Comparison of ENCODE assay signal across 14 cellular contexts in genomic region chr3:52844290-52844985, GRCh38. TPM values are rescaled to one million over a fixed set of nuclear protein-coding genes. Genes with fewer than 3 reads are reported as not detected.
DNase-seq lines count a peak whose midpoint lies in the region; ATAC-seq and TF ChIP-seq lines count a peak whose summit lies in the region.
"Had no signal": no experiment of that assay in that cellular context is flagged by ENCODE, and none has a peak within 500 bp of the region (broad histone marks: within the 10 kb centered on the region; RNA-seq: fewer than 3 reads in every experiment).

No MANE protein-coding gene starts in this region.

- POLR2A ChIA-PET in activated CD8-positive, alpha-beta T cell treated with anti-CD3 and anti-CD28 coated beads, Interleukin-2, amount 10 ng/mL, durations not matched to agents 7 days and 5 days (lab: Charles Lee), result no interaction called here

- peak; percentile 25 for DNase-seq in Right ventricle myocardium inferior (ENCODE audit: missing footprints)
- no peak for DNase-seq in cardiac septum (ENCODE audit: low spot score)
- no peak for DNase-seq in heart right ventricle
- DNase-seq in progenitor cell of endocrine pancreas (ENCODE audit: low spot score, unreplicated experiment), result no peak
- DNase-seq in aorta, result peak in 1 of 2 donors; percentile 68
- no peak for DNase-seq in activated CD8-positive, alpha-beta T cell treated with anti-CD3 and anti-CD28 coated beads, Interleukin-2, amount 10 ng/mL, durations not matched to agents 7 days and 5 days
- no peak for DNase-seq in NCI-H2081 (lab: John Stamatoyannopoulos, UW)
- no peak for DNase-seq in GM13977 (ENCODE audit: low spot score)
- DNase-seq: NCI-H82 had no signal

- H3K36me3 Mint-ChIP-seq in progenitor cell of endocrine pancreas (ENCODE audit: insufficient read depth), result peaks cover 1% of the 10 kb centered on the region
- H3K36me3 Mint-ChIP-seq in activated CD8-positive, alpha-beta T cell treated with anti-CD3 and anti-CD28 coated beads, Interleukin-2, amount 10 ng/mL, durations not matched to agents 7 days and 5 days (ENCODE audit: low read depth), result peaks cover 15% of the 10 kb centered on the region

- H3K27me3 ChIP-seq in heart right ventricle (no peaks in the 10 kb centered on the region), aorta (ENCODE audit: control insufficient read depth in 1 of 2, insufficient read depth in 2 of 2, low read length in 1 of 2) (no peaks in the 10 kb centered on the region)

- H3K4me1 Mint-ChIP-seq in progenitor cell of endocrine pancreas (ENCODE audit: low read depth), result peaks cover 8% of the 10 kb centered on the region
- H3K4me1 Mint-ChIP-seq in activated CD8-positive, alpha-beta T cell treated with anti-CD3 and anti-CD28 coated beads, Interleukin-2, amount 10 ng/mL, durations not matched to agents 7 days and 5 days (ENCODE audit: low read depth), result peaks cover 13% of the 10 kb centered on the region
- H3K4me1 Mint-ChIP-seq: mesothelial cell of epicardium had no signal

- intact Hi-C loops in Right ventricle myocardium inferior (cut with DNase I) (no loop called here), cardiac septum (cut with DNase I) (no loop called here), heart right ventricle (cut with DNase I) (loop anchor here in 3 of 10 donors (2.0 to 10.0 kb wide), 3 partner anchors 50 to 228 kb away; partner anchors contain the start of genes NEK4 (in 1 of the 3) and STIMATE (in 1 of the 3)), aorta (cut with DNase I) (loop anchor here in 1 of 2 donors (2.0 kb wide), 1 partner anchor 48 kb away; no protein-coding TSS in a partner anchor)

- CTCF ChIA-PET in activated CD8-positive, alpha-beta T cell treated with anti-CD3 and anti-CD28 coated beads, Interleukin-2, amount 10 ng/mL, durations not matched to agents 7 days and 5 days (lab: Charles Lee), result interaction anchor here (0.7 kb wide), 1 partner anchor 31 kb away, joined by 3 read pairs; no protein-coding TSS in a partner anchor

- TF ChIP-seq CTCF in heart right ventricle (IDR thresholded peaks at IDR 0.05), result no peak
- no peak for TF ChIP-seq CTCF in progenitor cell of endocrine pancreas (IDR thresholded peaks at IDR 0.05; ENCODE audit: unreplicated experiment)
- TF ChIP-seq CTCF in GM13977 (IDR thresholded peaks at IDR 0.05; ENCODE audit: extremely low read depth, insufficient read depth, missing control alignments), result no peak

- no peak overlapping the region for H3K4me3 ChIP-seq in heart right ventricle
- no peak overlapping the region for H3K4me3 ChIP-seq in aorta (ENCODE audit: low read length in 2 of 2)

- ATAC-seq in Right ventricle myocardium inferior (no peak), heart right ventricle (no peak), aorta (ENCODE audit: low FRiP score) (no peak)
- no peak for ATAC-seq in activated CD8-positive, alpha-beta T cell treated with anti-CD3 and anti-CD28 coated beads, Interleukin-2, amount 10 ng/mL, durations not matched to agents 7 days and 5 days

- peak overlapping the region; percentile 13 for H3K27ac Mint-ChIP-seq in progenitor cell of endocrine pancreas
- no peak overlapping the region for H3K27ac Mint-ChIP-seq in activated CD8-positive, alpha-beta T cell treated with anti-CD3 and anti-CD28 coated beads, Interleukin-2, amount 10 ng/mL, durations not matched to agents 7 days and 5 days
- H3K27ac Mint-ChIP-seq: activated T-helper 1 cell treated with anti-CD3 and anti-CD28 coated beads, Interleukin-12 subunit alpha, Interleukin-12 subunit beta, Interleukin-2, Interleukin-4 antibody, amounts not matched to agents 30 ng/mL and 10 ng/mL and 1 ng/mL, durations not matched to agents 14 hours and 24 hours and 36 hours; mesothelial cell of epicardium had no signal

- no peaks in the 10 kb centered on the region for H3K9me3 Mint-ChIP-seq in progenitor cell of endocrine pancreas (ENCODE audit: low read depth)
- no peaks in the 10 kb centered on the region for H3K9me3 Mint-ChIP-seq in activated CD8-positive, alpha-beta T cell treated with anti-CD3 and anti-CD28 coated beads, Interleukin-2, amount 10 ng/mL, durations not matched to agents 7 days and 5 days (ENCODE audit: insufficient read depth)
- H3K9me3 Mint-ChIP-seq: activated T-helper 1 cell treated with anti-CD3 and anti-CD28 coated beads, Interleukin-12 subunit alpha, Interleukin-12 subunit beta, Interleukin-2, Interleukin-4 antibody, amounts not matched to agents 30 ng/mL and 10 ng/mL and 1 ng/mL, durations not matched to agents 14 hours and 24 hours and 36 hours; mesothelial cell of epicardium had no signal

- H3K9me3 ChIP-seq in heart right ventricle (no peaks in the 10 kb centered on the region), aorta (ENCODE audit: control insufficient read depth, low read length) (no peaks in the 10 kb centered on the region)

- 83 to 90% methylated on average over 18 of the region's 18 CpGs for WGBS in heart right ventricle, 2 donors
- WGBS in aorta, 2 donors, result 26 to 28% methylated on average over 18 of the region's 18 CpGs

- H3K36me3 ChIP-seq in heart right ventricle (peaks cover 0 to 75% (median 25%) of the 10 kb centered on the region in 9 donors), aorta (ENCODE audit: control insufficient read depth in 1 of 2, insufficient read depth in 2 of 2, low read length in 1 of 2) (peaks cover 0 to 1% of the 10 kb centered on the region in 2 donors)

- H3K4me3 Mint-ChIP-seq in progenitor cell of endocrine pancreas (ENCODE audit: low read depth), result no peak overlapping the region
- no peak overlapping the region for H3K4me3 Mint-ChIP-seq in activated CD8-positive, alpha-beta T cell treated with anti-CD3 and anti-CD28 coated beads, Interleukin-2, amount 10 ng/mL, durations not matched to agents 7 days and 5 days
- H3K4me3 Mint-ChIP-seq: activated T-helper 1 cell treated with anti-CD3 and anti-CD28 coated beads, Interleukin-12 subunit alpha, Interleukin-12 subunit beta, Interleukin-2, Interleukin-4 antibody, amounts not matched to agents 30 ng/mL and 10 ng/mL and 1 ng/mL, durations not matched to agents 14 hours and 24 hours and 36 hours; mesothelial cell of epicardium had no signal

- in situ Hi-C loops in GM13977 (cut with MboI; ENCODE audit: low pct_unique_long_range_greater_than_20kb, low sequenced_read_pairs, unreplicated experiment), result no loop called here

- H3K27ac ChIP-seq in heart right ventricle, result peak overlapping the region; percentile 12 to 84 (median 70)
- peak overlapping the region; percentile 86 to 92 for H3K27ac ChIP-seq in aorta (ENCODE audit: low read depth in 1 of 2, low read length in 2 of 2)

- no peaks in the 10 kb centered on the region for H3K27me3 Mint-ChIP-seq in progenitor cell of endocrine pancreas
- H3K27me3 Mint-ChIP-seq in activated CD8-positive, alpha-beta T cell treated with anti-CD3 and anti-CD28 coated beads, Interleukin-2, amount 10 ng/mL, durations not matched to agents 7 days and 5 days (ENCODE audit: low read depth), result no peaks in the 10 kb centered on the region

- peaks cover 22 to 66% (median 47%) of the 10 kb centered on the region in 9 donors for H3K4me1 ChIP-seq in heart right ventricle
- peaks cover 0 to 6% of the 10 kb centered on the region in 2 donors for H3K4me1 ChIP-seq in aorta (ENCODE audit: control insufficient read depth in 1 of 2, insufficient read depth in 2 of 2, low read length in 2 of 2)

RNA-seq across cellular contexts. Expression of gene MUSTN1, which starts 9.6 kb away (rescaled TPM):
- total RNA-seq in Right ventricle myocardium inferior (26.5 TPM), cardiac septum (15.9 TPM), heart right ventricle (10 to 100 TPM; 13.0 to 91.1 (median 37.5) TPM), progenitor cell of endocrine pancreas (not detected in 2 replicates), aorta (10 to 100 TPM; 56.8 to 86.6 TPM)
- polyA plus RNA-seq in heart right ventricle (100 to 1,000 TPM in 1 of 2 donors, 10 to 100 TPM in 1; 59.6 to 182 TPM), aorta (100 to 1,000 TPM in 1 of 2 donors, 10 to 100 TPM in 1; 29.7 to 474 TPM)
- 1 to 10 TPM; 1.5 TPM for total RNA-seq in activated CD8-positive, alpha-beta T cell treated with anti-CD3 and anti-CD28 coated beads, Interleukin-2, amount 10 ng/mL, durations not matched to agents 7 days and 5 days
- total RNA-seq: A673, fibroblast of villous mesenchyme, HT1080 had no signal

RNA-seq across cellular contexts. Expression of gene ITIH4, which starts 14.0 kb away (rescaled TPM):
- total RNA-seq in Right ventricle myocardium inferior, result 5.0 TPM
- total RNA-seq in cardiac septum, result 3.2 TPM
- 1 to 10 TPM; 2.3 to 9.3 (median 4.3) TPM for total RNA-seq in heart right ventricle
- 10 to 100 TPM in 1 of 2 donors, 1 to 10 TPM in 1; 1.5 to 17.9 TPM for polyA plus RNA-seq in heart right ventricle
- total RNA-seq in progenitor cell of endocrine pancreas, result 2.9 and 9.7 TPM in 2 replicates
- total RNA-seq in aorta, result 10 to 100 TPM; 55.4 to 88.7 TPM
- 100 to 1,000 TPM in 1 of 2 donors, 10 to 100 TPM in 1; 25.0 to 368 TPM for polyA plus RNA-seq in aorta
- 10 to 100 TPM; 15.1 to 16.3 TPM for total RNA-seq in activated CD8-positive, alpha-beta T cell treated with anti-CD3 and anti-CD28 coated beads, Interleukin-2, amount 10 ng/mL, durations not matched to agents 7 days and 5 days
- total RNA-seq: HT1080 had no signal

RNA-seq across cellular contexts. Expression of gene ITIH3, which starts 49.8 kb away (rescaled TPM):
- total RNA-seq in Right ventricle myocardium inferior (0.43 TPM), cardiac septum (0.78 TPM), heart right ventricle (under 1 TPM; 0.13 to 0.97 (median 0.41) TPM), progenitor cell of endocrine pancreas (0.87 and 1.2 TPM in 2 replicates), aorta (1 to 10 TPM; 5.7 to 6.8 TPM)
- polyA plus RNA-seq in heart right ventricle (1 to 10 TPM; 1.0 to 1.3 TPM), aorta (10 to 100 TPM in 1 of 2 donors, 1 to 10 TPM in 1; 2.4 to 75.1 TPM)
- total RNA-seq in activated CD8-positive, alpha-beta T cell treated with anti-CD3 and anti-CD28 coated beads, Interleukin-2, amount 10 ng/mL, durations not matched to agents 7 days and 5 days, result not detected
- total RNA-seq: A673; activated T-helper 1 cell treated with anti-CD3 and anti-CD28 coated beads, Interleukin-12 subunit alpha, Interleukin-12 subunit beta, Interleukin-2, Interleukin-4 antibody, amounts not matched to agents 30 ng/mL and 10 ng/mL and 1 ng/mL, durations not matched to agents 14 hours and 24 hours and 36 hours had no signal

RNA-seq across cellular contexts. Expression of gene STIMATE, which starts 52.9 kb away (rescaled TPM):
- 9.0 TPM for total RNA-seq in Right ventricle myocardium inferior
- 11.2 TPM for total RNA-seq in cardiac septum
- 1 to 10 TPM; 4.0 to 9.7 (median 7.3) TPM for total RNA-seq in heart right ventricle
- 1 to 10 TPM; 4.4 to 7.2 TPM for polyA plus RNA-seq in heart right ventricle
- total RNA-seq in progenitor cell of endocrine pancreas, result 17.4 and 18.4 TPM in 2 replicates
- 10 to 100 TPM; 36.6 to 38.6 TPM for total RNA-seq in aorta
- polyA plus RNA-seq in aorta, result 10 to 100 TPM; 17.7 to 26.6 TPM
- 10 to 100 TPM; 26.5 to 29.9 TPM for total RNA-seq in activated CD8-positive, alpha-beta T cell treated with anti-CD3 and anti-CD28 coated beads, Interleukin-2, amount 10 ng/mL, durations not matched to agents 7 days and 5 days
